ENCODE assay signal across 8 cellular contexts in the genomic region with DNA sequence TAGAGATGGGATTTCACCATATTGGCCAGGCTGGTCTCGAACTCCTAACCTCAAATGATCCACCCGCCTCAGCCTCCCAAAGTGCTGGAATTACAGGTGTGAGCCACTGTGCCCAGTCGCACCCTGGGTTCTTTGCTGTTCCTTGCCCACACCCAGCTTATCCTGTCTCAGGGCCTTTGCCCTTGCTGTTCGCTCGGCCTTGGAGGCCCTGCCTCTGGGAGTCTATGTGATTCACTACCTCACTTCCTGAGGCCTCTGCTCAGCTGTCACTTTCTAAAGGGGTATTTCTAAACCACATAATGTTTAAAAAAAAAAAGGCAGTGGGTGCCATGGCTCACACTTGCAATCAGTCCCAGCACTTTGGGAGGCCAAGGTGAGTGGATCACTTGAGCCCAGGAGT. TPM values are rescaled to one million over a fixed set of nuclear protein-coding genes. Genes with fewer than 3 reads are reported as not detected.
A peak's percentile ranks its signal among the peaks of the same experiment; 100 is the strongest.
DNase-seq lines count a peak whose midpoint lies in the region; ATAC-seq, FAIRE-seq and TF ChIP-seq lines count a peak whose summit lies in the region.
"Not testable (repeated sequence)": the region's sequence is repeated elsewhere in the genome, so short reads cannot be mapped to it uniquely, and the experiment has no call there.

No MANE protein-coding gene starts in this region.

- H3K36me3 ChIP-seq in BLaER1 treated with 17β-estradiol and CSF1 and Interleukin-3, amounts not matched to agents 10 nM and 100 nM; left ventricle myocardium inferior: not testable (repeated sequence)

- POLR2A ChIA-PET in activated CD4-positive, alpha-beta memory T cell treated with anti-CD3 and anti-CD28 coated beads for 36 hours (lab: Charles Lee), result not testable (repeated sequence)
- POLR2A ChIA-PET in naive thymus-derived CD8-positive, alpha-beta T cell (lab: Charles Lee), result interaction anchor here (1.3 to 1.6 kb wide), 2 partner anchors 24 to 25 kb away, joined by 3 read pairs; a partner anchor contains a TSS

- H3K4me2 ChIP-seq in BLaER1 treated with 17β-estradiol and CSF1 and Interleukin-3, amounts not matched to agents 10 nM and 100 nM, result peak overlapping the region in 10 of 11 experiments; percentile 22 to 67 (median 42); a peak in 16 of 22 replicates

- H3K27ac ChIP-seq in BLaER1 treated with 17β-estradiol and CSF1 and Interleukin-3, amounts not matched to agents 10 nM and 100 nM, result not testable (repeated sequence)
- H3K27ac ChIP-seq in left ventricle myocardium inferior (replicated peaks), result peak overlapping the region; percentile 87

- DNase-seq in HK-2 (ENCODE audit: unreplicated experiment) (peak; percentile 38), RCC 7860 (ENCODE audit: low spot score) (peak; percentile 45)
- DNase-seq in activated CD4-positive, alpha-beta memory T cell treated with anti-CD3 and anti-CD28 coated beads for 36 hours, result peak; percentile 47
- peak; percentile 73 for DNase-seq in activated naive CD4-positive, alpha-beta T cell treated with anti-CD3 and anti-CD28 coated beads for 36 hours
- not testable (repeated sequence) for DNase-seq in left ventricle myocardium inferior; naive thymus-derived CD8-positive, alpha-beta T cell; stimulated activated naive B cell treated with anti-CD40 and anti-IgM and Interleukin-4, amounts not matched to agents 10 μg/mL and 1 μg/mL and 100 μg/mL, for 72 hours

- H3K9me3 Mint-ChIP-seq in activated CD4-positive, alpha-beta memory T cell treated with anti-CD3 and anti-CD28 coated beads for 36 hours; activated naive CD4-positive, alpha-beta T cell treated with anti-CD3 and anti-CD28 coated beads for 36 hours; naive thymus-derived CD8-positive, alpha-beta T cell; stimulated activated naive B cell treated with anti-CD40 and anti-IgM and Interleukin-4, amounts not matched to agents 10 μg/mL and 1 μg/mL and 100 μg/mL, for 72 hours: not testable (repeated sequence)

- H3K4me3 ChIP-seq in BLaER1 treated with 17β-estradiol and CSF1 and Interleukin-3, amounts not matched to agents 10 nM and 100 nM; left ventricle myocardium inferior: not testable (repeated sequence)

- H3K27ac Mint-ChIP-seq in activated CD4-positive, alpha-beta memory T cell treated with anti-CD3 and anti-CD28 coated beads for 36 hours, result not testable (repeated sequence)
- peak overlapping the region; percentile 65 for H3K27ac Mint-ChIP-seq in activated naive CD4-positive, alpha-beta T cell treated with anti-CD3 and anti-CD28 coated beads for 36 hours
- H3K27ac Mint-ChIP-seq in naive thymus-derived CD8-positive, alpha-beta T cell, result peak overlapping the region in 8 of 10 donors; percentile 34 to 89 (median 82)
- H3K27ac Mint-ChIP-seq in stimulated activated naive B cell treated with anti-CD40 and anti-IgM and Interleukin-4, amounts not matched to agents 10 μg/mL and 1 μg/mL and 100 μg/mL, for 72 hours, result peak overlapping the region; percentile 95

- not testable (repeated sequence) for H4K20me1 ChIP-seq in BLaER1 treated with 17β-estradiol and CSF1 and Interleukin-3, amounts not matched to agents 10 nM and 100 nM

- H3K4me1 ChIP-seq in BLaER1 treated with 17β-estradiol and CSF1 and Interleukin-3, amounts not matched to agents 10 nM and 100 nM, result peaks cover 24 to 84% (median 61%) of the 10 kb centered on the region in 10 experiments
- H3K4me1 ChIP-seq in left ventricle myocardium inferior, result peaks cover 33% of the 10 kb centered on the region

- H3K4me3 Mint-ChIP-seq in activated CD4-positive, alpha-beta memory T cell treated with anti-CD3 and anti-CD28 coated beads for 36 hours; activated naive CD4-positive, alpha-beta T cell treated with anti-CD3 and anti-CD28 coated beads for 36 hours: not testable (repeated sequence)
- peak overlapping the region in 5 of 10 donors; percentile 24 to 68 (median 45) for H3K4me3 Mint-ChIP-seq in naive thymus-derived CD8-positive, alpha-beta T cell
- H3K4me3 Mint-ChIP-seq in stimulated activated naive B cell treated with anti-CD40 and anti-IgM and Interleukin-4, amounts not matched to agents 10 μg/mL and 1 μg/mL and 100 μg/mL, for 72 hours, result peak overlapping the region in 1 of 2 donors; percentile 44

- H3K27me3 Mint-ChIP-seq in activated CD4-positive, alpha-beta memory T cell treated with anti-CD3 and anti-CD28 coated beads for 36 hours; activated naive CD4-positive, alpha-beta T cell treated with anti-CD3 and anti-CD28 coated beads for 36 hours (ENCODE audit: low read depth); naive thymus-derived CD8-positive, alpha-beta T cell; stimulated activated naive B cell treated with anti-CD40 and anti-IgM and Interleukin-4, amounts not matched to agents 10 μg/mL and 1 μg/mL and 100 μg/mL, for 72 hours: not testable (repeated sequence)

- not testable (repeated sequence) for FAIRE-seq in RCC 7860 (lab: Jason Lieb, UNC)

- peaks cover 24% of the 10 kb centered on the region for H3K4me1 Mint-ChIP-seq in activated CD4-positive, alpha-beta memory T cell treated with anti-CD3 and anti-CD28 coated beads for 36 hours (ENCODE audit: low read depth)
- H3K4me1 Mint-ChIP-seq in activated naive CD4-positive, alpha-beta T cell treated with anti-CD3 and anti-CD28 coated beads for 36 hours (ENCODE audit: low read depth), result peaks cover 44% of the 10 kb centered on the region
- peaks cover 15 to 51% (median 33%) of the 10 kb centered on the region in 4 donors for H3K4me1 Mint-ChIP-seq in naive thymus-derived CD8-positive, alpha-beta T cell
- peaks cover 37 to 50% of the 10 kb centered on the region in 2 donors for H3K4me1 Mint-ChIP-seq in stimulated activated naive B cell treated with anti-CD40 and anti-IgM and Interleukin-4, amounts not matched to agents 10 μg/mL and 1 μg/mL and 100 μg/mL, for 72 hours

- ATAC-seq in naive thymus-derived CD8-positive, alpha-beta T cell, result not testable (repeated sequence)
- ATAC-seq in stimulated activated naive B cell treated with anti-CD40 and anti-IgM and Interleukin-4, amounts not matched to agents 10 μg/mL and 1 μg/mL and 100 μg/mL, for 72 hours (replicated peaks), result peak; percentile 24 to 39

- not testable (repeated sequence) for H3K36me3 Mint-ChIP-seq in activated CD4-positive, alpha-beta memory T cell treated with anti-CD3 and anti-CD28 coated beads for 36 hours; activated naive CD4-positive, alpha-beta T cell treated with anti-CD3 and anti-CD28 coated beads for 36 hours (ENCODE audit: low read depth); naive thymus-derived CD8-positive, alpha-beta T cell; stimulated activated naive B cell treated with anti-CD40 and anti-IgM and Interleukin-4, amounts not matched to agents 10 μg/mL and 1 μg/mL and 100 μg/mL, for 72 hours

- TF ChIP-seq CTCF in left ventricle myocardium inferior (IDR thresholded peaks at IDR 0.05; ENCODE audit: borderline replicate concordance), result not testable (repeated sequence)

- intact Hi-C loops in activated CD4-positive, alpha-beta memory T cell treated with anti-CD3 and anti-CD28 coated beads for 36 hours (cut with micrococcal nuclease); activated naive CD4-positive, alpha-beta T cell treated with anti-CD3 and anti-CD28 coated beads for 36 hours (cut with micrococcal nuclease); left ventricle myocardium inferior (cut with micrococcal nuclease): not testable (repeated sequence)

- not testable (repeated sequence) for H3K9ac ChIP-seq in BLaER1 treated with 17β-estradiol and CSF1 and Interleukin-3, amounts not matched to agents 10 nM and 100 nM

- CTCF ChIA-PET in activated CD4-positive, alpha-beta memory T cell treated with anti-CD3 and anti-CD28 coated beads for 36 hours (lab: Charles Lee), result interaction anchor here (0.8 to 2.0 kb wide), 2 partner anchors 11 to 12 kb away, joined by 3 to 11 read pairs; no protein-coding TSS in a partner anchor
- CTCF ChIA-PET in activated naive CD4-positive, alpha-beta T cell treated with anti-CD3 and anti-CD28 coated beads for 36 hours (lab: Charles Lee), result interaction anchor here (2.2 to 2.7 kb wide), 2 partner anchors 11 kb away, joined by 11 to 13 read pairs; no protein-coding TSS in a partner anchor

- H3K27me3 ChIP-seq in BLaER1 treated with 17β-estradiol and CSF1 and Interleukin-3, amounts not matched to agents 10 nM and 100 nM, result peaks cover 0 to 12% (median 0%) of the 10 kb centered on the region in 11 experiments; a peak in 3 of 22 replicates
- not testable (repeated sequence) for H3K27me3 ChIP-seq in left ventricle myocardium inferior (ENCODE audit: low read depth)

- not testable (repeated sequence) for H3K9me3 ChIP-seq in BLaER1 treated with 17β-estradiol and CSF1 and Interleukin-3, amounts not matched to agents 10 nM and 100 nM (replicated peaks in 1 of 11); left ventricle myocardium inferior (replicated peaks)

RNA-seq across cellular contexts. Expression of a gene that starts 16.8 kb away (rescaled TPM):
- total RNA-seq in activated CD4-positive, alpha-beta memory T cell treated with anti-CD3 and anti-CD28 coated beads for 36 hours, result 10 to 100 TPM; 56.3 to 57.7 TPM
- 10 to 100 TPM; 38.3 to 41.1 TPM for total RNA-seq in activated naive CD4-positive, alpha-beta T cell treated with anti-CD3 and anti-CD28 coated beads for 36 hours
- 19.7 TPM for total RNA-seq in left ventricle myocardium inferior
- total RNA-seq in naive thymus-derived CD8-positive, alpha-beta T cell, result 10 to 100 TPM; 16.3 to 16.5 TPM
- 10 to 100 TPM; 11.8 to 20.9 (median 13.2) TPM for polyA plus RNA-seq in naive thymus-derived CD8-positive, alpha-beta T cell

RNA-seq across cellular contexts. Expression of a gene that starts 24.2 kb away (rescaled TPM):
- total RNA-seq in activated CD4-positive, alpha-beta memory T cell treated with anti-CD3 and anti-CD28 coated beads for 36 hours, result 10 to 100 TPM; 41.6 to 45.6 TPM
- total RNA-seq in activated naive CD4-positive, alpha-beta T cell treated with anti-CD3 and anti-CD28 coated beads for 36 hours, result 10 to 100 TPM; 34.8 to 35.1 TPM
- total RNA-seq in left ventricle myocardium inferior, result 5.6 TPM
- total RNA-seq in naive thymus-derived CD8-positive, alpha-beta T cell, result 10 to 100 TPM; 44.3 to 46.2 TPM
- polyA plus RNA-seq in naive thymus-derived CD8-positive, alpha-beta T cell, result 1 to 10 TPM in 2 of 3 donors, under 1 TPM in 1; 0.98 to 4.9 (median 2.4) TPM
